In genomic region chr2:120476141-120476540, GRCh38 we compare ENCODE assay signal across 29 cellular contexts.
DNase-seq lines count a peak whose midpoint lies in the region; ATAC-seq and TF ChIP-seq lines count a peak whose summit lies in the region.
"Had no signal": no experiment of that assay in that cellular context is flagged by ENCODE, and none has a peak within 500 bp of the region (broad histone marks: within the 10 kb centered on the region; RNA-seq: fewer than 3 reads in every experiment).

No MANE protein-coding gene starts in this region.

- H3K9me3 ChIP-seq in breast epithelium (no peaks in the 10 kb centered on the region), mammary epithelial cell (replicated peaks; ENCODE audit: insufficient read depth, low read length) (peaks cover 9% of the 10 kb centered on the region), lower lobe of right lung (peaks cover 3% of the 10 kb centered on the region), mesenchymal stem cell (ENCODE audit: control insufficient read depth, low read length) (peaks cover 9% of the 10 kb centered on the region)
- H3K9me3 ChIP-seq: transverse colon had no signal

- POLR2A ChIA-PET in MCF 10A (lab: Yijun Ruan, JAX) = interaction anchor here (1.4 kb wide), 1 partner anchor 32 kb away, joined by 4 read pairs; no protein-coding TSS in a partner anchor

- intact Hi-C loops in MCF 10A (cut with micrococcal nuclease) = no loop called here
- intact Hi-C loops in breast epithelium (cut with DNase I; ENCODE audit: low total_unique reads) = no loop called here
- intact Hi-C loops in mammary epithelial cell (cut with micrococcal nuclease) = no loop called here
- intact Hi-C loops in lower lobe of right lung (cut with DNase I) = no loop called here

- CTCF ChIA-PET in MCF 10A (lab: Yijun Ruan, JAX) = interaction anchor here (0.6 to 1.9 kb wide), 3 partner anchors 78 to 221 kb away, joined by 3 to 5 read pairs (median 3); no protein-coding TSS in a partner anchor
- CTCF ChIA-PET in mammary epithelial cell (lab: Charles Lee; ENCODE audit: low non-redundant PET) = interaction anchor here (0.6 kb wide), 1 partner anchor 651 kb away, joined by 3 read pairs; no protein-coding TSS in a partner anchor

- no peak overlapping the region for H4K8ac ChIP-seq in mesenchymal stem cell (ENCODE audit: low read length)

- H2BK15ac ChIP-seq in mesenchymal stem cell (ENCODE audit: low read depth, poor library complexity, severe bottlenecking) = no peak overlapping the region

- no peaks in the 10 kb centered on the region for H3K27me3 ChIP-seq in breast epithelium
- H3K27me3 ChIP-seq in mammary epithelial cell (ENCODE audit: insufficient read depth, low read length) = no peaks in the 10 kb centered on the region
- no peaks in the 10 kb centered on the region for H3K27me3 ChIP-seq in lower lobe of right lung (ENCODE audit: low read depth)
- peaks cover 5 to 35% of the 10 kb centered on the region in 2 experiments for H3K27me3 ChIP-seq in mesenchymal stem cell (ENCODE audit: control insufficient read depth in 1 of 2, insufficient read depth in 1 of 2, low read length in 2 of 2)
- H3K27me3 ChIP-seq: hepatocyte, transverse colon had no signal

- H3K9ac ChIP-seq in mammary epithelial cell (ENCODE audit: insufficient read depth, low read length) (no peak overlapping the region), mesenchymal stem cell (ENCODE audit: low read length) (no peak overlapping the region)
- H3K9ac ChIP-seq: neural progenitor cell had no signal

- no peak for TF ChIP-seq POLR2A in breast epithelium (IDR thresholded peaks at IDR 0.05)

- dilution Hi-C loops in mammary epithelial cell (cut with HindIII; ENCODE audit: low sequenced_read_pairs) = no loop called here

- 21% methylated on average over 7 of the region's 7 CpGs for WGBS in mammary epithelial cell (ENCODE audit: low coverage, missing lambda C conversion rate)
- WGBS in mesenchymal stem cell = 85% methylated on average over 7 of the region's 7 CpGs

- peak overlapping the region in 1 of 2 experiments; percentile 15 for H3K14ac ChIP-seq in mesenchymal stem cell (ENCODE audit: low read length in 2 of 2)

- no peak overlapping the region for H2BK120ac ChIP-seq in mesenchymal stem cell (ENCODE audit: low read depth, low read length)

- in situ Hi-C loops in mammary epithelial cell (cut with MboI; ENCODE audit: low sequenced_read_pairs in 2 of 2) = no loop called here

- no peak overlapping the region for H3K18ac ChIP-seq in mesenchymal stem cell (ENCODE audit: low read depth in 1 of 2, low read length in 2 of 2)

- H3K4me3 ChIP-seq in breast epithelium = no peak overlapping the region
- no peak overlapping the region for H3K4me3 ChIP-seq in mammary epithelial cell (replicated peaks in 1 of 3; ENCODE audit: insufficient read depth in 1 of 3, low read depth in 2 of 3, low read length in 3 of 3)
- no peak overlapping the region for H3K4me3 ChIP-seq in lower lobe of right lung
- no peak overlapping the region for H3K4me3 ChIP-seq in mesenchymal stem cell (ENCODE audit: insufficient read depth in 1 of 2, low read depth in 1 of 2, low read length in 2 of 2)
- H3K4me3 ChIP-seq: hepatocyte, neural progenitor cell, transverse colon had no signal

- H2BK5ac ChIP-seq in mesenchymal stem cell (ENCODE audit: low read depth, low read length, poor library complexity, severe bottlenecking) = no peak overlapping the region

- no peak overlapping the region for H3K4me3 Mint-ChIP-seq in MCF 10A (ENCODE audit: unreplicated experiment)
- H3K4me3 Mint-ChIP-seq: activated B cell treated with CpG ODN at 0.5 μM for 24 hours; activated naive CD8-positive, alpha-beta T cell; activated T-helper 17 cell treated with anti-CD3 and anti-CD28 coated beads, Interleukin-2, amount 50 U/mL, for 72 hours; B cell; neural progenitor cell; stimulated activated naive CD8-positive, alpha-beta T cell treated with anti-CD3 and anti-CD28 coated beads, Interleukin-15, Interleukin-2, amounts not matched to agents 100 ng/mL and 50 ng/mL, for 24 hours had no signal

- H3K4ac ChIP-seq in mesenchymal stem cell (ENCODE audit: low read depth in 1 of 2, low read length in 2 of 2) = no peak overlapping the region

- H3K27me3 Mint-ChIP-seq in MCF 10A (ENCODE audit: insufficient read depth, unreplicated experiment) = no peaks in the 10 kb centered on the region
- H3K27me3 Mint-ChIP-seq: activated B cell treated with CpG ODN at 0.5 μM for 24 hours; B cell; stimulated activated naive CD8-positive, alpha-beta T cell treated with anti-CD3 and anti-CD28 coated beads, Interleukin-15, Interleukin-2, amounts not matched to agents 100 ng/mL and 50 ng/mL, for 24 hours had no signal

- no peaks in the 10 kb centered on the region for H3K9me3 Mint-ChIP-seq in MCF 10A (ENCODE audit: unreplicated experiment)
- H3K9me3 Mint-ChIP-seq: activated B cell treated with CpG ODN at 0.5 μM for 24 hours; activated T-helper 17 cell treated with anti-CD3 and anti-CD28 coated beads, Interleukin-2, amount 50 U/mL, for 72 hours; stimulated activated naive CD8-positive, alpha-beta T cell treated with anti-CD3 and anti-CD28 coated beads, Interleukin-15, Interleukin-2, amounts not matched to agents 100 ng/mL and 50 ng/mL, for 24 hours had no signal

- H3K23ac ChIP-seq in mesenchymal stem cell (ENCODE audit: low read length in 2 of 2) = no peak overlapping the region

- H3K79me2 ChIP-seq in mammary epithelial cell (ENCODE audit: insufficient read depth, low read length) = no peaks in the 10 kb centered on the region
- H3K79me2 ChIP-seq: hepatocyte had no signal

- peak overlapping the region; percentile 3 for H3K27ac Mint-ChIP-seq in MCF 10A (ENCODE audit: low read depth, unreplicated experiment)
- H3K27ac Mint-ChIP-seq: activated B cell treated with CpG ODN at 0.5 μM for 24 hours; activated naive CD8-positive, alpha-beta T cell; activated T-helper 17 cell treated with anti-CD3 and anti-CD28 coated beads, Interleukin-2, amount 50 U/mL, for 72 hours; B cell; neural progenitor cell; stimulated activated naive CD8-positive, alpha-beta T cell treated with anti-CD3 and anti-CD28 coated beads, Interleukin-15, Interleukin-2, amounts not matched to agents 100 ng/mL and 50 ng/mL, for 24 hours had no signal

- DNase-seq in MCF 10A (ENCODE audit: unreplicated experiment) (peak; percentile 84), breast epithelium (ENCODE audit: low spot score in 2 of 2) (no peak), mammary epithelial cell (peak; percentile 78), lower lobe of right lung (peak; percentile 83), KG1 (lab: John Stamatoyannopoulos, UW) (no peak), mesenchymal stem cell (no peak)
- no peak for DNase-seq in central memory CD4-positive, alpha-beta T cell
- DNase-seq: activated B cell treated with CpG ODN at 0.5 μM for 24 hours; activated CD4-positive, alpha-beta T cell treated with anti-CD3 and anti-CD28 coated beads, Interleukin-2, amount 50 U/mL, for 4 hours; aorta; cerebellar nuclear complex; foreskin melanocyte; GF-D8; NCI-H1048; NCI-H187; NCI-H2227 treated with DMSO at 0.1 percent for 48 hours; OCI-M1; SIG-M5; stimulated activated CD4-positive, alpha-beta T cell treated with anti-CD3 and anti-CD28 coated beads, Interleukin-15, amount 100 ng/mL, for 24 hours; SW 1271; transverse colon had no signal

- peaks cover 32% of the 10 kb centered on the region for H3K4me1 Mint-ChIP-seq in MCF 10A (ENCODE audit: insufficient read depth, unreplicated experiment)
- H3K4me1 Mint-ChIP-seq: activated B cell treated with CpG ODN at 0.5 μM for 24 hours, B cell had no signal

- H3K27ac ChIP-seq in breast epithelium (no peak overlapping the region), mammary epithelial cell (ENCODE audit: insufficient read depth, low read depth, low read length) (no peak overlapping the region), lower lobe of right lung (no peak overlapping the region), mesenchymal stem cell (ENCODE audit: low read length, poor library complexity, severe bottlenecking) (no peak overlapping the region)
- H3K27ac ChIP-seq: hepatocyte, neural progenitor cell, transverse colon had no signal

- no peaks in the 10 kb centered on the region for H3K36me3 ChIP-seq in breast epithelium
- H3K36me3 ChIP-seq in mammary epithelial cell (ENCODE audit: insufficient read depth, low read length) = no peaks in the 10 kb centered on the region
- no peaks in the 10 kb centered on the region for H3K36me3 ChIP-seq in lower lobe of right lung
- H3K36me3 ChIP-seq in mesenchymal stem cell (ENCODE audit: control insufficient read depth in 1 of 2, insufficient read depth in 2 of 2, low read depth in 1 of 2, low read length in 2 of 2) = no peaks in the 10 kb centered on the region
- H3K36me3 ChIP-seq: neural progenitor cell, transverse colon had no signal

- BruUV-seq in MCF 10A (replicated peaks; lab: Mats Ljungman, UMichigan) = no TSS peak
- BruUV-seq in mammary epithelial cell (replicated peaks; lab: Mats Ljungman, UMichigan) = no TSS peak

- H2AK5ac ChIP-seq in mesenchymal stem cell (ENCODE audit: low read length, severe bottlenecking) = no peak overlapping the region

- H2AFZ ChIP-seq in mammary epithelial cell (ENCODE audit: low read depth, low read length) = peak overlapping the region; percentile 17
- H2AFZ ChIP-seq in mesenchymal stem cell (ENCODE audit: low read depth, low read length) = no peak overlapping the region
- H2AFZ ChIP-seq: hepatocyte, neural progenitor cell had no signal

- H3K4me1 ChIP-seq in breast epithelium = peaks cover 1 to 4% of the 10 kb centered on the region in 2 donors
- H3K4me1 ChIP-seq in mammary epithelial cell (ENCODE audit: insufficient read depth, low read length) = peaks cover 43% of the 10 kb centered on the region
- peaks cover 15% of the 10 kb centered on the region for H3K4me1 ChIP-seq in lower lobe of right lung
- H3K4me1 ChIP-seq in mesenchymal stem cell (ENCODE audit: control insufficient read depth, insufficient read depth, low read depth, low read length) = peaks cover 3% of the 10 kb centered on the region
- H3K4me1 ChIP-seq: neural progenitor cell, transverse colon had no signal

- no peak overlapping the region for H4K91ac ChIP-seq in mesenchymal stem cell (ENCODE audit: low read length)

- H3K4me2 ChIP-seq in mammary epithelial cell (ENCODE audit: insufficient read depth, low read depth, low read length) (no peak overlapping the region), mesenchymal stem cell (ENCODE audit: low read length, poor library complexity, severe bottlenecking) (no peak overlapping the region)
- H3K4me2 ChIP-seq: hepatocyte, neural progenitor cell had no signal

- no peaks in the 10 kb centered on the region for H3K79me1 ChIP-seq in mesenchymal stem cell (replicated peaks; ENCODE audit: low read length, poor library complexity, severe bottlenecking)

- no peak overlapping the region for H2BK12ac ChIP-seq in mesenchymal stem cell (ENCODE audit: low read length in 2 of 2)

- peak; percentile 86 to 92 for ATAC-seq in lower lobe of right lung
- no peak for ATAC-seq in GM21576 (IDR thresholded peaks at IDR 0.05; ENCODE audit: unreplicated experiment)
- ATAC-seq: activated T-helper 17 cell treated with anti-CD3 and anti-CD28 coated beads, Interleukin-2, amount 50 U/mL, for 72 hours; sciatic nerve had no signal

- no peaks in the 10 kb centered on the region for H4K20me1 ChIP-seq in mammary epithelial cell (ENCODE audit: insufficient read depth, low read length)

- TF ChIP-seq CTCF in MCF 10A (IDR thresholded peaks at IDR 0.05; ENCODE audit: unreplicated experiment) (no peak), breast epithelium (IDR thresholded peaks at IDR 0.05) (no peak), mammary epithelial cell (conservative IDR thresholded peaks at IDR 0.05 in 1 of 2, IDR thresholded peaks at IDR 0.05 in 1 of 2; ENCODE audit: extremely low read depth in 1 of 2, insufficient read depth in 1 of 2, low read depth in 1 of 2, low read length in 2 of 2) (no peak), lower lobe of right lung (IDR thresholded peaks at IDR 0.05) (no peak)

- no peaks in the 10 kb centered on the region for H3K36me3 Mint-ChIP-seq in MCF 10A (ENCODE audit: insufficient read depth, unreplicated experiment)
- H3K36me3 Mint-ChIP-seq: activated naive CD8-positive, alpha-beta T cell had no signal

Comparison
In these comparisons a context has a peak if more than half of its experiments do, and no peak if none do; other contexts are left out.
1. DNase-seq: peak in MCF 10A (single experiment), mammary epithelial cell (single experiment) and lower lobe of right lung (single experiment); none in breast epithelium (0 of 2), KG1 (single experiment), central memory CD4-positive, alpha-beta T cell (single experiment) and mesenchymal stem cell (single experiment).